10 cellular contexts compared by ENCODE assay signal in the genomic region with DNA sequence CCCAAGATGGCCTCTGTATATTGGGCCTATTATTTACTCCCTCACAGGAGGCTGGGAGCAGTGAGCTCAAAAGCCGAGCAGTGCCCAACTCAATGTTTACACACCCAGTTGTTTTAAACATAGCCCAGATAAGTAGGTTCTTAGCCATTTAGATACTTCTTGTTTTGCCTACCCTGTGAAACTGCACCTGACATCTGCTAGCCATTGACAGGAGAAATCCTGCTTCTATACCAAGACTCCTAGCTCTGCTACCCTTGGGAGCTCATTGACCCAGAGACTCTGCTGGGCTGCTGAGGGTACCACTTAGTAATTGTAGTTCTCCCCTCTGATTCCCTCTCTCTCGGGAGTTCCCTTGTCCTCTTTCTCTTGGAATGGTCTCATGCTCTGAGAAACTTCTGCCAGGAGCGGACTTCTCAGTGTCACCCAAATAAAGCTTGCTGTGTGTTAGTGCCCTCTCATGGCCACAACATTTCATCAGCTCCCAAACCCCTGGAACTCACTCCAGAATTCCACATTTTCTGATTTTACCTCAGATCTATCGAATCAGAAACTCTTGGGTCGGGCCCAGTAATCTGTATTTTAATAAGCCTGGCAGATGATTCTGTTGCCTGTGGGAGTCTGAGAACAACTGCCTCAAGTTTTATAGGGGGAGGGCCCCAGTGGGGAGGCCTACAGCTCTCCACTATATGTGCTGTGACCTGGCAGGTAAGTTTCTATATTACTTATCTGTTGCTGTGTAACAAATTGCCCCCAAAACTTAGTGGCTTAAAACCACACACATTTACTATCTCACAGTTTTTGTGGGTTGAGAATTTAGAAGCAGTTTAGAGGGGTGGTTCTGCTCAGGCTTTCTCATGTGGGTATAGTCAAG.
DNase-seq lines count a peak whose midpoint lies in the region; ATAC-seq and TF ChIP-seq lines count a peak whose summit lies in the region.
"Had no signal": no experiment of that assay in that cellular context is flagged by ENCODE, and none has a peak within 500 bp of the region (broad histone marks: within the 10 kb centered on the region; RNA-seq: fewer than 3 reads in every experiment).

No MANE protein-coding gene starts in this region.

- no peaks in the 10 kb centered on the region for H3K9me3 ChIP-seq in AG04450 (ENCODE audit: control insufficient read depth, insufficient read depth, low read length)

- no peak overlapping the region for H3K27ac Mint-ChIP-seq in immature natural killer cell
- H3K27ac Mint-ChIP-seq: IgD-negative memory B cell had no signal

- peak; percentile 46 for TF ChIP-seq CTCF in AG04450 (IDR thresholded peaks at IDR 0.05; ENCODE audit: low read depth, low read length)
- TF ChIP-seq CTCF in astrocyte of the cerebellum (IDR thresholded peaks at IDR 0.05; ENCODE audit: low read depth, low read length, missing control alignments): peak; percentile 72

- peaks cover 4% of the 10 kb centered on the region for H3K27me3 ChIP-seq in AG04450 (ENCODE audit: control insufficient read depth, insufficient read depth, low read length)

- no peaks in the 10 kb centered on the region for H3K36me3 Mint-ChIP-seq in immature natural killer cell
- H3K36me3 Mint-ChIP-seq: IgD-negative memory B cell had no signal

- no peak overlapping the region for H3K27ac ChIP-seq in AG04450 (ENCODE audit: low read depth, low read length)

- no peak for DNase-seq in AG04450 (ENCODE audit: low read depth, low spot score)
- peak; percentile 41 for DNase-seq in HCEC 1CT
- DNase-seq in astrocyte of the cerebellum (ENCODE audit: low read depth): peak; percentile 45
- peak; percentile 26 for DNase-seq in kidney tubule cell (ENCODE audit: low spot score)
- DNase-seq in immature natural killer cell: no peak
- DNase-seq in effector CD4-positive, alpha-beta T cell: no peak
- DNase-seq: activated naive CD4-positive, alpha-beta T cell treated with anti-CD3 and anti-CD28 coated beads, Interleukin-2, amount 50 U/mL, for 16 hours had no signal

- in situ Hi-C loops in astrocyte of the cerebellum (cut with HindIII; ENCODE audit: low sequenced_read_pairs): no loop called here

- peaks cover 0 to 7% (median 0%) of the 10 kb centered on the region in 3 donors for H3K27me3 Mint-ChIP-seq in immature natural killer cell (ENCODE audit: low read depth in 3 of 3)

- ATAC-seq in HG03378 (IDR thresholded peaks at IDR 0.05; ENCODE audit: unreplicated experiment): no peak
- no peak for ATAC-seq in HG02852 (IDR thresholded peaks at IDR 0.05; ENCODE audit: unreplicated experiment)

- H3K4me1 Mint-ChIP-seq in immature natural killer cell: no peaks in the 10 kb centered on the region
- H3K4me1 Mint-ChIP-seq: IgD-negative memory B cell had no signal

- H3K4me3 ChIP-seq in AG04450 (ENCODE audit: low read depth, low read length) (no peak overlapping the region), astrocyte of the cerebellum (ENCODE audit: low read depth, low read length) (no peak overlapping the region)

- H3K9me3 Mint-ChIP-seq in immature natural killer cell: peaks cover 0 to 6% (median 2%) of the 10 kb centered on the region in 6 donors
- H3K9me3 Mint-ChIP-seq: IgD-negative memory B cell had no signal

- CTCF ChIA-PET in AG04450 (lab: Charles Lee): interaction anchor here (0.6 to 2.1 kb wide), 9 partner anchors 9 to 169 kb away, joined by 3 to 34 read pairs (median 3); no protein-coding TSS in a partner anchor

- POLR2A ChIA-PET in AG04450 (lab: Yijun Ruan, JAX): no interaction called here

- H3K4me3 Mint-ChIP-seq in immature natural killer cell: no peak overlapping the region
- H3K4me3 Mint-ChIP-seq: IgD-negative memory B cell had no signal

Comparison
In these comparisons a context has a peak if more than half of its experiments do, and no peak if none do; other contexts are left out.
1. DNase-seq: peak in HCEC 1CT (single experiment), astrocyte of the cerebellum (single experiment) and kidney tubule cell (single experiment); none in AG04450 (single experiment), immature natural killer cell (0 of 3) and effector CD4-positive, alpha-beta T cell (single experiment).